ENCODE assay signal across 10 cellular contexts in genomic region chr21:35046223-35046690, GRCh38. TPM values are rescaled to one million over a fixed set of nuclear protein-coding genes. Genes with fewer than 3 reads are reported as not detected.
A peak's percentile ranks its signal among the peaks of the same experiment; 100 is the strongest.
DNase-seq lines count a peak whose midpoint lies in the region; ATAC-seq and TF ChIP-seq lines count a peak whose summit lies in the region.
"Had no signal": no experiment of that assay in that cellular context is flagged by ENCODE, and none has a peak within 500 bp of the region (broad histone marks: within the 10 kb centered on the region; RNA-seq: fewer than 3 reads in every experiment).

No MANE protein-coding gene starts in this region.

- H3K4me3 ChIP-seq in gastroesophageal sphincter: no peak overlapping the region

- peaks cover 5% of the 10 kb centered on the region for H3K27me3 Mint-ChIP-seq in stimulated activated naive CD8-positive, alpha-beta T cell treated with anti-CD3 and anti-CD28 coated beads, Interleukin-15, Interleukin-2, amounts not matched to agents 100 ng/mL and 50 ng/mL, for 24 hours

- no peak for DNase-seq in stimulated activated naive CD8-positive, alpha-beta T cell treated with anti-CD3 and anti-CD28 coated beads, Interleukin-15, Interleukin-2, amounts not matched to agents 100 U/mL and 50 U/mL, for 24 hours
- DNase-seq in T-helper 22 cell (ENCODE audit: low read depth): peak; percentile 43
- DNase-seq in islet precursor cell: peak; percentile 17
- DNase-seq in glomerular visceral epithelial cell (ENCODE audit: extremely low spot score): no peak
- DNase-seq in RKO (ENCODE audit: low spot score): no peak
- no peak for DNase-seq in NCI-H1417 (lab: John Stamatoyannopoulos, UW)
- DNase-seq: stimulated activated CD4-positive, alpha-beta T cell treated with anti-CD3 and anti-CD28 coated beads, Interleukin-12 subunit alpha, Interleukin-12 subunit beta, amount 100 ng/mL, for 4 hours had no signal

- H3K36me3 Mint-ChIP-seq in stimulated activated naive CD8-positive, alpha-beta T cell treated with anti-CD3 and anti-CD28 coated beads, Interleukin-15, Interleukin-2, amounts not matched to agents 100 ng/mL and 50 ng/mL, for 24 hours (ENCODE audit: low read depth): peaks cover 19% of the 10 kb centered on the region
- H3K36me3 Mint-ChIP-seq: type B pancreatic cell had no signal

- 89 to 100% methylated on average over 3 to 6 of the region's 8 CpGs for WGBS in gastroesophageal sphincter (ENCODE audit: low coverage in 1 of 2), 2 donors

- no peaks in the 10 kb centered on the region for H3K9me3 Mint-ChIP-seq in stimulated activated naive CD8-positive, alpha-beta T cell treated with anti-CD3 and anti-CD28 coated beads, Interleukin-15, Interleukin-2, amounts not matched to agents 100 ng/mL and 50 ng/mL, for 24 hours
- H3K9me3 Mint-ChIP-seq: type B pancreatic cell had no signal

- H3K36me3 ChIP-seq in gastroesophageal sphincter: no peaks in the 10 kb centered on the region

- TF ChIP-seq POLR2A in gastroesophageal sphincter (IDR thresholded peaks at IDR 0.05): no peak

- ATAC-seq in stimulated activated naive CD8-positive, alpha-beta T cell treated with anti-CD3 and anti-CD28 coated beads, Interleukin-15, Interleukin-2, amounts not matched to agents 100 U/mL and 50 U/mL, for 24 hours: no peak
- no peak for ATAC-seq in gastroesophageal sphincter

- H3K27ac Mint-ChIP-seq in stimulated activated naive CD8-positive, alpha-beta T cell treated with anti-CD3 and anti-CD28 coated beads, Interleukin-15, Interleukin-2, amounts not matched to agents 100 ng/mL and 50 ng/mL, for 24 hours: peak overlapping the region; percentile 99

- H3K27ac ChIP-seq in gastroesophageal sphincter: peak overlapping the region in 1 of 4 donors; percentile 31

- H3K4me1 ChIP-seq in gastroesophageal sphincter: peaks cover 0 to 26% (median 0%) of the 10 kb centered on the region in 3 donors

- TF ChIP-seq CTCF in gastroesophageal sphincter (IDR thresholded peaks at IDR 0.05): no peak

- no peak for TF ChIP-seq EP300 in gastroesophageal sphincter (IDR thresholded peaks at IDR 0.05)

- H3K27me3 ChIP-seq in gastroesophageal sphincter: no peaks in the 10 kb centered on the region

- peaks cover 100% of the 10 kb centered on the region for H3K4me1 Mint-ChIP-seq in stimulated activated naive CD8-positive, alpha-beta T cell treated with anti-CD3 and anti-CD28 coated beads, Interleukin-15, Interleukin-2, amounts not matched to agents 100 ng/mL and 50 ng/mL, for 24 hours (ENCODE audit: low read depth)

- peak overlapping the region; percentile 98 for H3K4me3 Mint-ChIP-seq in stimulated activated naive CD8-positive, alpha-beta T cell treated with anti-CD3 and anti-CD28 coated beads, Interleukin-15, Interleukin-2, amounts not matched to agents 100 ng/mL and 50 ng/mL, for 24 hours

- H3K9me3 ChIP-seq in gastroesophageal sphincter: no peaks in the 10 kb centered on the region

RNA-seq across cellular contexts. Expression of gene RUNX1, which starts 2.8 kb away (rescaled TPM):
- total RNA-seq in gastroesophageal sphincter: 10 to 100 TPM in 1 of 4 donors, 1 to 10 TPM in 3; 3.9 to 14.5 (median 5.8) TPM

Comparison
In these comparisons a context has a peak if more than half of its experiments do, and no peak if none do; other contexts are left out.
1. DNase-seq: peak in T-helper 22 cell (single experiment) and islet precursor cell (single experiment); none in stimulated activated naive CD8-positive, alpha-beta T cell treated with anti-CD3 and anti-CD28 coated beads, Interleukin-15, Interleukin-2, amounts not matched to agents 100 U/mL and 50 U/mL, for 24 hours (single experiment), glomerular visceral epithelial cell (single experiment), RKO (single experiment) and NCI-H1417 (0 of 3).